In genomic region chr6:42197574-42198362, GRCh38 we compare ENCODE assay signal across 8 cellular contexts. TPM values are rescaled to one million over a fixed set of nuclear protein-coding genes. Genes with fewer than 3 reads are reported as not detected.
DNase-seq lines count a peak whose midpoint lies in the region; FAIRE-seq and TF ChIP-seq lines count a peak whose summit lies in the region.
"Had no signal": no experiment of that assay in that cellular context is flagged by ENCODE, and none has a peak within 500 bp of the region (broad histone marks: within the 10 kb centered on the region; RNA-seq: fewer than 3 reads in every experiment).

No MANE protein-coding gene starts in this region.

- H3K4me3 Mint-ChIP-seq in chondrocyte (ENCODE audit: unreplicated experiment), result no peak overlapping the region

- peak; percentile 83 for FAIRE-seq in HTR-8/SVneo (lab: Jason Lieb, UNC)

- H3K27me3 Mint-ChIP-seq in chondrocyte (ENCODE audit: low read depth), result no peaks in the 10 kb centered on the region

- no peak overlapping the region for H3K27ac Mint-ChIP-seq in chondrocyte (ENCODE audit: unreplicated experiment)

- peaks cover 8% of the 10 kb centered on the region for H3K9me3 Mint-ChIP-seq in chondrocyte (ENCODE audit: low read depth)

- H3K36me3 Mint-ChIP-seq in chondrocyte (ENCODE audit: low read depth), result peaks cover 2% of the 10 kb centered on the region

- DNase-seq in DMS 273 (lab: John Stamatoyannopoulos, UW; ENCODE audit: unreplicated experiment), result peak; percentile 74
- peak; percentile 61 for DNase-seq in HTR-8/SVneo (ENCODE audit: insufficient read length, low spot score)
- peak; percentile 63 for DNase-seq in myocyte (ENCODE audit: low read depth)
- no peak for DNase-seq in pons (ENCODE audit: low spot score)
- DNase-seq in chondrocyte (ENCODE audit: low spot score), result no peak
- DNase-seq in retina, result no peak

- peaks cover 45% of the 10 kb centered on the region for H3K4me1 Mint-ChIP-seq in chondrocyte (ENCODE audit: low read depth)

- TF ChIP-seq CTCF in WI38 (IDR thresholded peaks at IDR 0.05; ENCODE audit: low read depth, low read length), result peak; percentile 18; the same call in 1 of the 2 replicates
- no peak for TF ChIP-seq CTCF in chondrocyte (IDR thresholded peaks at IDR 0.05)

- no peak overlapping the region for H3K4me3 ChIP-seq in WI38 (ENCODE audit: low read depth, low read length)
- H3K4me3 ChIP-seq: prostate gland had no signal

RNA-seq across cellular contexts. Expression of gene GUCA1B, which starts 3.0 kb away (rescaled TPM):
- total RNA-seq in myocyte, result 0.57 and 2.0 TPM in 2 replicates
- polyA plus RNA-seq in myocyte (2012), result 1.1 TPM
- 0.54 to 1.1 TPM (median 0.77 TPM) in 3 replicates for total RNA-seq in chondrocyte

RNA-seq across cellular contexts. Expression of gene MRPS10, which starts 19.9 kb away (rescaled TPM):
- total RNA-seq in myocyte, result 73.5 and 102 TPM in 2 replicates
- polyA plus RNA-seq in myocyte (2012), result 36.6 TPM
- total RNA-seq in chondrocyte, result 26.9 to 31.7 TPM (median 28.8 TPM) in 3 replicates

RNA-seq across cellular contexts. Expression of gene GUCA1A, which starts 24.6 kb away (rescaled TPM):
- total RNA-seq in myocyte (not detected in 2 replicates), chondrocyte (0.38 TPM in 1 of 3 replicates, not detected in the others)
- polyA plus RNA-seq in myocyte (2012), result not detected

RNA-seq across cellular contexts. Expression of gene C6orf132, which starts 55.3 kb away (rescaled TPM):
- total RNA-seq in myocyte (0.16 TPM in 2 replicates), chondrocyte (0.75 to 5.8 TPM (median 5.2 TPM) in 3 replicates)
- 1.5 TPM for polyA plus RNA-seq in myocyte (2012)

Comparison
In these comparisons a context has a peak if more than half of its experiments do, and no peak if none do; other contexts are left out.
1. DNase-seq: peak in DMS 273 (single experiment), HTR-8/SVneo (single experiment) and myocyte (single experiment); none in pons (single experiment), chondrocyte (single experiment) and retina (single experiment).